18 cellular contexts compared by ENCODE assay signal in genomic region chr6:35013701-35014100, GRCh38.
"Had no signal": no experiment of that assay in that cellular context is flagged by ENCODE, and none has a peak within 500 bp of the region (broad histone marks: within the 10 kb centered on the region; RNA-seq: fewer than 3 reads in every experiment).

No MANE protein-coding gene starts in this region.

- DNase-seq: activated CD4-positive, alpha-beta memory T cell treated with anti-CD3 and anti-CD28 coated beads for 36 hours; activated CD4-positive, alpha-beta T cell treated with anti-CD3 and anti-CD28 coated beads for 48 hours; activated naive CD4-positive, alpha-beta T cell treated with Interleukin-2 at 50 U/mL for 16 hours; activated naive CD8-positive, alpha-beta T cell treated with anti-CD3 and anti-CD28 coated beads for 36 hours; activated T-cell treated with anti-CD3 and anti-CD28 coated beads, Interleukin-2, amount 50 U/mL, for 48 hours; endodermal cell; heart right ventricle; kidney; lower lobe of right lung; mesendoderm; mucosa of descending colon; naive thymus-derived CD4-positive, alpha-beta T cell; stimulated activated CD4-positive, alpha-beta T cell treated with anti-CD3 and anti-CD28 coated beads, Interleukin-4, amount 100 ng/mL, for 24 hours; stimulated activated naive CD4-positive, alpha-beta T cell treated with Interleukin-2 at 50 U/mL for 16 hours; T-helper 17 cell; tibial artery had no signal

- H3K4me2 ChIP-seq: neural progenitor cell had no signal

- H3K4me1 Mint-ChIP-seq: central memory CD8-positive, alpha-beta T cell had no signal

- H3K9me3 ChIP-seq: heart right ventricle, lower lobe of right lung, mucosa of descending colon, tibial artery had no signal

- H3K4me3 Mint-ChIP-seq: activated CD4-positive, alpha-beta memory T cell treated with anti-CD3 and anti-CD28 coated beads for 36 hours; activated naive CD8-positive, alpha-beta T cell treated with anti-CD3 and anti-CD28 coated beads for 36 hours; central memory CD8-positive, alpha-beta T cell; endodermal cell; naive thymus-derived CD4-positive, alpha-beta T cell; neural progenitor cell; T-helper 17 cell had no signal

- H3K4me3 ChIP-seq: heart right ventricle, lower lobe of right lung, mucosa of descending colon, neural progenitor cell, tibial artery had no signal

- H3K27me3 ChIP-seq: heart right ventricle, neural progenitor cell, tibial artery had no signal

- H3K27me3 Mint-ChIP-seq: activated CD4-positive, alpha-beta memory T cell treated with anti-CD3 and anti-CD28 coated beads for 36 hours; activated naive CD8-positive, alpha-beta T cell treated with anti-CD3 and anti-CD28 coated beads for 36 hours; central memory CD8-positive, alpha-beta T cell; naive thymus-derived CD4-positive, alpha-beta T cell; T-helper 17 cell had no signal

- H3K9me3 Mint-ChIP-seq: activated CD4-positive, alpha-beta memory T cell treated with anti-CD3 and anti-CD28 coated beads for 36 hours; activated naive CD8-positive, alpha-beta T cell treated with anti-CD3 and anti-CD28 coated beads for 36 hours; central memory CD8-positive, alpha-beta T cell; endodermal cell; naive thymus-derived CD4-positive, alpha-beta T cell; neural progenitor cell had no signal

- H3K27ac ChIP-seq: lower lobe of right lung, neural progenitor cell had no signal

- H3K4me1 ChIP-seq: neural progenitor cell had no signal

- ATAC-seq: heart right ventricle; lower lobe of right lung; mucosa of descending colon; naive thymus-derived CD4-positive, alpha-beta T cell; T-helper 17 cell had no signal

- H2AFZ ChIP-seq: neural progenitor cell had no signal

- H3K36me3 ChIP-seq: neural progenitor cell, tibial artery had no signal

- H3K9ac ChIP-seq: neural progenitor cell had no signal

- H3K27ac Mint-ChIP-seq: activated CD4-positive, alpha-beta memory T cell treated with anti-CD3 and anti-CD28 coated beads for 36 hours; activated naive CD8-positive, alpha-beta T cell treated with anti-CD3 and anti-CD28 coated beads for 36 hours; endodermal cell; naive thymus-derived CD4-positive, alpha-beta T cell; neural progenitor cell; T-helper 17 cell had no signal
